27 cellular contexts compared by ENCODE assay signal in genomic region chr9:93479726-93480125, GRCh38. TPM values are rescaled to one million over a fixed set of nuclear protein-coding genes. Genes with fewer than 3 reads are reported as not detected.
DNase-seq lines count a peak whose midpoint lies in the region; ATAC-seq, FAIRE-seq and TF ChIP-seq lines count a peak whose summit lies in the region.
"Had no signal": no experiment of that assay in that cellular context is flagged by ENCODE, and none has a peak within 500 bp of the region (broad histone marks: within the 10 kb centered on the region; RNA-seq: fewer than 3 reads in every experiment).

No MANE protein-coding gene starts in this region.

- no peaks in the 10 kb centered on the region for H3K4me1 ChIP-seq in pancreas
- H3K4me1 ChIP-seq: breast epithelium had no signal

- no peak overlapping the region for H3K4me3 ChIP-seq in pancreas
- H3K4me3 ChIP-seq: BLaER1, breast epithelium, coronary artery, gastroesophageal sphincter, SK-N-MC, skin epidermis had no signal

- no peak for DNase-seq in left ventricle myocardium superior
- DNase-seq in cardiac septum (ENCODE audit: low spot score): no peak
- DNase-seq in amniotic epithelial cell (ENCODE audit: low read depth): peak; percentile 49
- DNase-seq in iris pigment epithelial cell (ENCODE audit: low read depth): peak; percentile 44
- DNase-seq in stromal cell of bone marrow (ENCODE audit: low read depth): peak; percentile 23
- no peak for DNase-seq in NCI-H345 treated with DMSO at 0.1 percent for 48 hours (lab: John Stamatoyannopoulos, UW; ENCODE audit: unreplicated experiment)
- DNase-seq in NCI-H2171 treated with DMSO at 0.1 percent for 48 hours (lab: John Stamatoyannopoulos, UW): no peak
- no peak for DNase-seq in pancreas
- DNase-seq: activated CD4-positive, alpha-beta T cell treated with anti-CD3 and anti-CD28 coated beads, Interleukin-2, amount 10 ng/mL, durations not matched to agents 24 days and 14 days; activated naive CD4-positive, alpha-beta T cell treated with anti-CD3 and anti-CD28 coated beads for 36 hours; activated T-cell treated with anti-CD3 and anti-CD28 coated beads, Interleukin-2, amount 50 U/mL, for 48 hours; amygdala; effector memory CD4-positive, alpha-beta T cell; H9; hippocampal formation; KG1; left colon; NCI-H1436; NCI-H446 treated with DMSO at 0.1 percent for 48 hours had no signal

- peaks cover 0 to 12% (median 0%) of the 10 kb centered on the region in 3 donors for H3K36me3 ChIP-seq in pancreas
- H3K36me3 ChIP-seq: breast epithelium had no signal

- ATAC-seq in left ventricle myocardium superior (peak; percentile 45), pancreas (no peak)
- ATAC-seq: gastroesophageal sphincter, left colon had no signal

- 86 to 88% methylated on average over 4 of the region's 4 CpGs for WGBS in pancreas, 2 donors

- intact Hi-C loops in left ventricle myocardium superior (cut with micrococcal nuclease) (no loop called here), cardiac septum (cut with DNase I) (no loop called here), pancreas (cut with DNase I) (loop anchor here in 1 of 3 donors (10.0 kb wide), 1 partner anchor 55 kb away; no protein-coding TSS in a partner anchor)

- no peaks in the 10 kb centered on the region for H3K9me3 ChIP-seq in pancreas
- H3K9me3 ChIP-seq: BLaER1, breast epithelium, gastroesophageal sphincter had no signal

- no peak overlapping the region for H3K27ac ChIP-seq in pancreas
- H3K27ac ChIP-seq: BLaER1, breast epithelium, coronary artery, gastroesophageal sphincter, RWPE1, SK-N-MC, skin epidermis had no signal

- TF ChIP-seq CTCF in pancreas (IDR thresholded peaks at IDR 0.05): no peak

- no peak for FAIRE-seq in pancreas (lab: Jason Lieb, UNC)
- FAIRE-seq: HTR-8/SVneo had no signal

- H3K27me3 ChIP-seq in pancreas: no peaks in the 10 kb centered on the region
- H3K27me3 ChIP-seq: BLaER1, breast epithelium, gastroesophageal sphincter had no signal

RNA-seq across cellular contexts. Expression of gene FAM120AOS, which starts 26.3 kb away (rescaled TPM):
- 27.3 TPM for total RNA-seq in left ventricle myocardium superior
- total RNA-seq in cardiac septum: 39.1 TPM
- total RNA-seq in pancreas: 10 to 100 TPM; 18.0 to 26.9 (median 21.3) TPM
- polyA plus RNA-seq in pancreas: 10 to 100 TPM; 15.7 to 28.1 TPM

RNA-seq across cellular contexts. Expression of gene FAM120A, which starts 28.2 kb away (rescaled TPM):
- 112 TPM for total RNA-seq in left ventricle myocardium superior
- total RNA-seq in cardiac septum: 116 TPM
- 10 to 100 TPM; 47.1 to 66.4 (median 59.2) TPM for total RNA-seq in pancreas
- polyA plus RNA-seq in pancreas: 10 to 100 TPM; 24.2 to 33.2 TPM

Comparison
In these comparisons a context has a peak if more than half of its experiments do, and no peak if none do; other contexts are left out.
1. DNase-seq: peak in amniotic epithelial cell (single experiment), iris pigment epithelial cell (single experiment) and stromal cell of bone marrow (single experiment); none in left ventricle myocardium superior (single experiment), cardiac septum (single experiment), NCI-H345 treated with DMSO at 0.1 percent for 48 hours (single experiment), NCI-H2171 treated with DMSO at 0.1 percent for 48 hours (single experiment) and pancreas (0 of 6).